ENCODE assay signal across 8 cellular contexts in genomic region chr19:35740108-35740422, GRCh38. TPM values are rescaled to one million over a fixed set of nuclear protein-coding genes. Genes with fewer than 3 reads are reported as not detected.
DNase-seq lines count a peak whose midpoint lies in the region; TF ChIP-seq lines count a peak whose summit lies in the region.

No MANE protein-coding gene starts in this region.

- intact Hi-C loops in spleen (cut with DNase I; ENCODE audit: low total_unique reads), result no loop called here

- peaks cover 0 to 45% (median 0%) of the 10 kb centered on the region in 3 donors for H3K36me3 ChIP-seq in Peyer's patch
- peaks cover 0 to 53% (median 44%) of the 10 kb centered on the region in 6 donors for H3K36me3 ChIP-seq in spleen

- TF ChIP-seq POLR2A in Peyer's patch (IDR thresholded peaks at IDR 0.05), result no peak
- no peak for TF ChIP-seq POLR2A in spleen (IDR thresholded peaks at IDR 0.05)

- TF ChIP-seq CTCF in Peyer's patch (IDR thresholded peaks at IDR 0.05), result no peak
- TF ChIP-seq CTCF in fibroblast of villous mesenchyme (IDR thresholded peaks at IDR 0.05; ENCODE audit: insufficient read depth, low read depth, low read length), result no peak
- peak in 1 of 11 experiments; percentile 8 for TF ChIP-seq CTCF in spleen (IDR thresholded peaks at IDR 0.05 in 8 of 11, conservative IDR thresholded peaks at IDR 0.05 in 3 of 11)

- H3K9me3 ChIP-seq in Peyer's patch (no peaks in the 10 kb centered on the region), spleen (no peaks in the 10 kb centered on the region)

- H3K4me3 ChIP-seq in Peyer's patch (peak overlapping the region; percentile 53 to 78 (median 66)), fibroblast of villous mesenchyme (ENCODE audit: low read depth, low read length) (peak overlapping the region; percentile 62), spleen (peak overlapping the region; percentile 60 to 85 (median 70))

- peaks cover 0 to 25% (median 11%) of the 10 kb centered on the region in 4 donors for H3K4me1 ChIP-seq in Peyer's patch
- peaks cover 16 to 80% (median 53%) of the 10 kb centered on the region in 6 donors for H3K4me1 ChIP-seq in spleen

- DNase-seq in stimulated activated naive CD4-positive, alpha-beta T cell treated with Interleukin-2 at 50 U/mL for 16 hours (lab: John Stamatoyannopoulos, UW), result peak; percentile 58
- no peak for DNase-seq in stimulated activated naive CD4-positive, alpha-beta T cell (lab: John Stamatoyannopoulos, UW)
- DNase-seq in Peyer's patch (no peak), fibroblast of villous mesenchyme (ENCODE audit: low read depth) (no peak), spleen (no peak), NCI-H2081 treated with DMSO at 0.1 percent for 48 hours (lab: John Stamatoyannopoulos, UW) (no peak), AML-193 (lab: John Stamatoyannopoulos, UW) (no peak), GF-D8 (lab: John Stamatoyannopoulos, UW) (no peak)

- 2 to 12% (median 8%) methylated on average over 8 to 16 of the region's 16 CpGs for WGBS in spleen, 5 donors

- H3K27ac ChIP-seq in Peyer's patch (peak overlapping the region; percentile 47 to 98 (median 80)), spleen (peak overlapping the region; percentile 68 to 100 (median 97))

- no peaks in the 10 kb centered on the region for H3K27me3 ChIP-seq in Peyer's patch
- H3K27me3 ChIP-seq in spleen (replicated peaks in 1 of 7), result no peaks in the 10 kb centered on the region

RNA-seq across cellular contexts. Expression of gene IGFLR1, which starts 2.2 kb away (rescaled TPM):
- total RNA-seq in Peyer's patch (10 to 100 TPM in 3 of 4 donors, 1 to 10 TPM in 1; 8.3 to 14.2 (median 12.3) TPM), fibroblast of villous mesenchyme (0.43 and 0.64 TPM in 2 replicates), spleen (10 to 100 TPM; 16.5 to 64.7 (median 43.5) TPM)
- 10 to 100 TPM; 30.1 to 62.9 (median 49.3) TPM for polyA plus RNA-seq in spleen

RNA-seq across cellular contexts. Expression of gene U2AF1L4, which starts 5.2 kb away (rescaled TPM):
- 10 to 100 TPM; 14.5 to 70.5 (median 34.6) TPM for total RNA-seq in Peyer's patch
- 4.7 and 5.8 TPM in 2 replicates for total RNA-seq in fibroblast of villous mesenchyme
- 10 to 100 TPM; 27.3 to 65.1 (median 29.7) TPM for total RNA-seq in spleen
- polyA plus RNA-seq in spleen, result 10 to 100 TPM; 27.2 to 96.5 (median 60.7) TPM

RNA-seq across cellular contexts. Expression of gene PSENEN, which starts 5.4 kb away (rescaled TPM):
- total RNA-seq in Peyer's patch, result 10 to 100 TPM in 3 of 4 donors, 1 to 10 TPM in 1; 8.3 to 48.2 (median 40.6) TPM
- 14.7 and 18.7 TPM in 2 replicates for total RNA-seq in fibroblast of villous mesenchyme
- total RNA-seq in spleen, result 10 to 100 TPM; 37.5 to 55.7 (median 47.6) TPM
- polyA plus RNA-seq in spleen, result 10 to 100 TPM; 61.9 to 71.3 (median 62.1) TPM

RNA-seq across cellular contexts. Expression of gene LIN37, which starts 8.3 kb away (rescaled TPM):
- total RNA-seq in Peyer's patch (10 to 100 TPM; 11.6 to 30.5 (median 20.2) TPM), fibroblast of villous mesenchyme (13.8 and 14.2 TPM in 2 replicates), spleen (10 to 100 TPM in 5 of 7 donors, 1 to 10 TPM in 2; 7.0 to 19.5 (median 10.7) TPM)
- 10 to 100 TPM; 13.7 to 28.5 (median 18.5) TPM for polyA plus RNA-seq in spleen

RNA-seq across cellular contexts. Expression of gene HSPB6, which starts 16.8 kb away (rescaled TPM):
- total RNA-seq in Peyer's patch (10 to 100 TPM in 2 of 4 donors, 1 to 10 TPM in 2; 9.2 to 19.8 (median 13.6) TPM), fibroblast of villous mesenchyme (20.7 and 44.8 TPM in 2 replicates), spleen (1 to 10 TPM; 2.1 to 5.9 (median 4.3) TPM)
- 10 to 100 TPM in 1 of 3 donors, 1 to 10 TPM in 2; 2.9 to 11.0 (median 5.8) TPM for polyA plus RNA-seq in spleen
